8 cellular contexts compared by ENCODE assay signal in genomic region chr4:40055379-40055872, GRCh38. TPM values are rescaled to one million over a fixed set of nuclear protein-coding genes. Genes with fewer than 3 reads are reported as not detected.
DNase-seq lines count a peak whose midpoint lies in the region; ATAC-seq, FAIRE-seq and TF ChIP-seq lines count a peak whose summit lies in the region.

No MANE protein-coding gene starts in this region.

- no peak for DNase-seq in A549 (ENCODE audit: low read depth in 1 of 2, low spot score in 1 of 2)
- DNase-seq in SKM-1 treated with dmso at 0.1 percent for 144 hours (lab: John Stamatoyannopoulos, UW; ENCODE audit: unreplicated experiment) = peak; percentile 77
- no peak for DNase-seq in dorsolateral prefrontal cortex
- DNase-seq in NCI-H128 (lab: John Stamatoyannopoulos, UW; ENCODE audit: unreplicated experiment) = no peak

- peak overlapping the region; percentile 100 for H3K27ac ChIP-seq in A549
- H3K27ac ChIP-seq in dorsolateral prefrontal cortex = peak overlapping the region in 58 of 59 donors; percentile 86 to 100 (median 97)

- TF ChIP-seq CTCF in A549 (IDR thresholded peaks at IDR 0.05) (no peak), dorsolateral prefrontal cortex (IDR thresholded peaks at IDR 0.05 in 54 of 56, conservative IDR thresholded peaks at IDR 0.05 in 2 of 56; ENCODE audit: low read depth in 1 of 56, partially characterized antibody in 56 of 56) (no peak)

- POLR2A ChIA-PET in A549 (lab: Yijun Ruan, JAX) = interaction anchor here (0.6 to 4.5 kb wide), 7 partner anchors 9 to 521 kb away, joined by 3 to 61 read pairs (median 6); no protein-coding TSS in a partner anchor

- no peak for TF ChIP-seq RAD21 in A549 (conservative IDR thresholded peaks at IDR 0.05 in 1 of 2, IDR thresholded peaks at IDR 0.05 in 1 of 2)

- ATAC-seq in A549 (no peak), GM18868 (IDR thresholded peaks at IDR 0.05; ENCODE audit: unreplicated experiment) (peak; percentile 5), HG02852 (IDR thresholded peaks at IDR 0.05; ENCODE audit: unreplicated experiment) (no peak), GM19324 (IDR thresholded peaks at IDR 0.05; ENCODE audit: low FRiP score, unreplicated experiment) (no peak)

- peak overlapping the region; percentile 77 for H3K4me2 ChIP-seq in A549

- CTCF ChIA-PET in A549 (lab: Yijun Ruan, JAX) = interaction anchor here (0.8 to 1.9 kb wide), 10 partner anchors 9 to 586 kb away, joined by 3 to 14 read pairs (median 4); partner anchors contain the start of gene PDS5A

- WGBS in A549 (ENCODE audit: missing lambda C conversion rate) = 5% methylated on average over 8 of the region's 8 CpGs

- H3K4me1 ChIP-seq in A549 (peaks cover 11% of the 10 kb centered on the region; the same call in 2 of the 3 replicates), neuron (ENCODE audit: insufficient read depth, low read length) (peaks cover 21% of the 10 kb centered on the region)

- no peak for TF ChIP-seq POLR2A in A549 (IDR thresholded peaks at IDR 0.05; ENCODE audit: low read length)

- H2AFZ ChIP-seq in neuron (ENCODE audit: low read depth, low read length) = peak overlapping the region; percentile 85

- H3K27me3 ChIP-seq in dorsolateral prefrontal cortex (no peaks in the 10 kb centered on the region), neuron (ENCODE audit: insufficient read depth, low read length) (no peaks in the 10 kb centered on the region)

- H3K9me3 ChIP-seq in A549 (no peaks in the 10 kb centered on the region), neuron (ENCODE audit: low read length) (no peaks in the 10 kb centered on the region)

- peaks cover 10% of the 10 kb centered on the region for H3K36me3 ChIP-seq in neuron (ENCODE audit: insufficient read depth, low read length)

- no peak for FAIRE-seq in A549 (lab: Jason Lieb, UNC)

- H3K4me3 ChIP-seq in A549 (peak overlapping the region; percentile 78), dorsolateral prefrontal cortex (peak overlapping the region; percentile 58 to 94 (median 84)), neuron (ENCODE audit: low read length) (peak overlapping the region; percentile 91)

- intact Hi-C loops in dorsolateral prefrontal cortex (cut with DNase I) = loop anchor here (2.0 to 10.0 kb wide), 6 partner anchors 78 to 1391 kb away; partner anchors contain the start of genes PDS5A (in 2 of the 2), UBE2K (in 2 of the 2), KLF3 (in 1 of the 2) and UGDH (in 1 of the 2)

- no peak for TF ChIP-seq EP300 in A549 (IDR thresholded peaks at IDR 0.05)

TF ChIP-seq in A549, 52 proteins besides CTCF, POLR2A, EP300 and RAD21:
- TF ChIP-seq ZNF302 (CRISPR knock-in tag; IDR thresholded peaks at IDR 0.05) (no peak), SREBF2 (IDR thresholded peaks at IDR 0.05) (no peak), RFX5 (IDR thresholded peaks at IDR 0.05) (no peak)

RNA-seq across cellular contexts. Expression of gene N4BP2, which starts 1.2 kb away (rescaled TPM):
- polyA plus RNA-seq in A549 (2011; rRNA removed) (8.3 and 10.4 TPM in 2 replicates), A549 (2017; fragmentation: RNase III; extraction: RNeasy Plus Mini Kit Qiagen cat#74134 plus additional on column Dnase treatment) (2.6 to 3.0 TPM (median 2.7 TPM) in 3 replicates)
- polyA plus RNA-seq in A549 (2012; cell fraction: cytosol; rRNA removed) = 0.77 and 0.84 TPM in 2 replicates
- polyA plus RNA-seq in A549 (2012; cell fraction: nucleus; rRNA removed) = 0.58 and 0.89 TPM in 2 replicates
- 6.3 and 6.6 TPM in 2 replicates for polyA minus RNA-seq in A549 (2011; rRNA and poly(A)+ RNA removed)
- 10 to 100 TPM in 50 of 120 experiments, 1 to 10 TPM in 70; 3.7 to 18.5 (median 9.2) TPM for total RNA-seq in dorsolateral prefrontal cortex
